In genomic region chr5:6355294-6355693, GRCh38 we compare ENCODE assay signal across 7 cellular contexts.
"Had no signal": no experiment of that assay in that cellular context is flagged by ENCODE, and none has a peak within 500 bp of the region (broad histone marks: within the 10 kb centered on the region; RNA-seq: fewer than 3 reads in every experiment).

No MANE protein-coding gene starts in this region.

- H3K4me3 ChIP-seq: GM23338, K562 had no signal

- H3K4me2 ChIP-seq: GM23338 had no signal

- H3K27ac Mint-ChIP-seq: GM23338, HFFc6 had no signal

- H2AFZ ChIP-seq: GM23338 had no signal

- ATAC-seq: GM23338 had no signal

- H3K4me3 Mint-ChIP-seq: GM23338, HFFc6 had no signal

- DNase-seq: H7, HCEC 1CT, HFFc6, IMR-90, KG1 had no signal

- H3K9me3 Mint-ChIP-seq: GM23338, HFFc6 had no signal
